ENCODE assay signal across 25 cellular contexts in the genomic region with DNA sequence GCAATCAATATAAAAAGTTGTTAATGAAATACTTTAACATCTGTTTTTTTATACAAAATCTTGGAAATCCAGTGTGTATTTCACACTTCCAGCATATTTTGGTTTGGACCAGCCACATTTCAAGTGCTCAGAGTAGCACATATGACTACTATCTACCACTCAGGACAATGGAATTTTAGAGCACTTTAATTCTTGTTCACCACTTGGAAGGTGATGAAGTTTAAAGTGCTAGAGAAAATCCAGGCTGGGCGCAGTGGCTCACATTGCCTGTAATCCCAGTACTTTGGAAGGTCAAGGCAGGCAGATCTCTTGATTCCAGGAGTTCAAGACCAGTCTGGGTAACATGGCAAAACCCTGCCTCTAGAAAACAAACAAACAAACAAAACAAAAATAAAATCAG.
"Had no signal": no experiment of that assay in that cellular context is flagged by ENCODE, and none has a peak within 500 bp of the region (broad histone marks: within the 10 kb centered on the region; RNA-seq: fewer than 3 reads in every experiment).

No MANE protein-coding gene starts in this region.

- H3K4me3 ChIP-seq: K562, SJSA1 had no signal

- H3K4me1 ChIP-seq: SJSA1 had no signal

- H3K9me3 ChIP-seq: SJSA1 had no signal

- H3K27ac ChIP-seq: SJSA1 had no signal

- H3K36me3 ChIP-seq: SJSA1 had no signal

- ATAC-seq: activated T-helper 17 cell treated with anti-CD3 and anti-CD28 coated beads, Interleukin-2, amount 50 U/mL, for 72 hours; Panc1; SK-N-SH treated with all-trans-retinoic acid at 6 μM for 48 hours had no signal

- DNase-seq: activated B cell treated with CpG ODN at 0.5 μM for 24 hours; activated CD4-positive, alpha-beta memory T cell treated with anti-CD3 and anti-CD28 coated beads, Interleukin-2, amount 10 ng/mL, durations not matched to agents 7 days and 5 days; activated CD4-positive, alpha-beta T cell treated with anti-CD3 and anti-CD28 coated beads for 1 hour; activated CD4-positive, alpha-beta T cell treated with anti-CD3 and anti-CD28 coated beads, Interleukin-2, amount 50 U/mL, for 1 hour; activated gamma-delta T cell; activated naive CD4-positive, alpha-beta T cell treated with anti-CD3 and anti-CD28 coated beads for 36 hours; activated T-cell treated with anti-CD3 and anti-CD28 coated beads for 4 hours; activated T-cell treated with anti-CD3 and anti-CD28 coated beads, Interleukin-2, amount 50 U/mL, for 48 hours; amygdala; Karpas-422; NCI-H1048; NCI-H146; NCI-H187 treated with DMSO at 0.1 percent for 48 hours; NCI-H2171; NCI-H2227 treated with DMSO at 0.1 percent for 48 hours; NCI-H526 treated with DMSO at 0.1 percent for 48 hours; NCI-H82; RPMI8226; SHP77; SW 1271 had no signal

- H3K27me3 ChIP-seq: SJSA1 had no signal
